ENCODE assay signal across 8 cellular contexts in the genomic region with DNA sequence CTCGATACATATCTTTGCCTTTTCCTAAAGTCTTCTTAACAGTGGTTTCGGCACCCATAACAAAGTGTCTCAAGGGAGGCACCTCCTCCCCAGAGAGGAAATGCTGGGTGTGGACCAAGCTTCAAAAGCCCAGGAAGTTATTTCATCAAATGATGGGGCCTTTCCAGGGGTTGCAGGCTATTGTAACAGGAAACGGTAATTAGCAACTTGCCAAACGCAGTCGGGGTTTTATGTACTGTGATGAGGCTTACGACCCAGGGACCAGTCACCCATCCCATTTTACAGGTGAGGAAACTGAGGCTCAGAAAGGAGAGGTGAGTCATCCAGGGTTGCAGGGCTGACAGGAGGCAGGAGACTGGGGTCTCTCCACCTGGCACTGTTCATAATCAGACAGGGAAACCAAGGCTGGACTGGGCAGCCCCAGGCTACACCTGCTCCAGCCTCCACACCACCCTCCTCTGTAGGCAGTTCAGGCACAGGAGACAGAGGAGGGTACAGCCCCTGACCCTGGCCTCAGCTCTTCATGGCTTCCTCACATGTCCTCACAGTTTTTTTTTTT. TPM values are rescaled to one million over a fixed set of nuclear protein-coding genes. Genes with fewer than 3 reads are reported as not detected.
DNase-seq lines count a peak whose midpoint lies in the region; ATAC-seq and TF ChIP-seq lines count a peak whose summit lies in the region.

No MANE protein-coding gene starts in this region.

- no peak for TF ChIP-seq CTCF in CD14-positive monocyte (IDR thresholded peaks at IDR 0.05)

- intact Hi-C loops in CD14-positive monocyte (cut with micrococcal nuclease): loop anchor here in 1 of 2 donors (5.0 kb wide), 1 partner anchor 59 kb away; no protein-coding TSS in a partner anchor

- peaks cover 57 to 84% of the 10 kb centered on the region in 2 donors for H3K36me3 Mint-ChIP-seq in CD14-positive monocyte
- peaks cover 6 to 15% of the 10 kb centered on the region in 2 donors for H3K36me3 Mint-ChIP-seq in naive B cell

- H3K4me1 Mint-ChIP-seq in CD14-positive monocyte: peaks cover 95% of the 10 kb centered on the region
- H3K4me1 Mint-ChIP-seq in naive B cell: peaks cover 43 to 53% (median 48%) of the 10 kb centered on the region in 3 donors

- POLR2A ChIA-PET in HEK293T (lab: Yijun Ruan, JAX): no interaction called here

- peak overlapping the region; percentile 59 to 61 for H3K4me3 Mint-ChIP-seq in CD14-positive monocyte
- peak overlapping the region; percentile 48 to 92 (median 84) for H3K4me3 Mint-ChIP-seq in naive B cell

- H3K27ac Mint-ChIP-seq in CD14-positive monocyte (peak overlapping the region; percentile 84 to 97 (median 95)), naive B cell (peak overlapping the region; percentile 90 to 98 (median 92))

- H3K27me3 Mint-ChIP-seq in CD14-positive monocyte (ENCODE audit: low read depth in 3 of 3): no peaks in the 10 kb centered on the region
- no peaks in the 10 kb centered on the region for H3K27me3 Mint-ChIP-seq in naive B cell

- CTCF ChIA-PET in HEK293T (lab: Yijun Ruan, JAX): interaction anchor here (1.4 kb wide), 1 partner anchor 9 kb away, joined by 4 read pairs; no protein-coding TSS in a partner anchor

- ATAC-seq in naive B cell (ENCODE audit: low read depth in 2 of 2) (peak; percentile 91 to 93), GM21528 (IDR thresholded peaks at IDR 0.05; ENCODE audit: low FRiP score, unreplicated experiment) (no peak), GM21825 (IDR thresholded peaks at IDR 0.05; ENCODE audit: unreplicated experiment) (no peak)

- DNase-seq in CD14-positive monocyte (ENCODE audit: low spot score) (peak; percentile 69), Kasumi-1 (lab: John Stamatoyannopoulos, UW) (peak; percentile 89 to 90), naive B cell (peak; percentile 71), HEK293T (ENCODE audit: extremely low spot score) (no peak), putamen (ENCODE audit: low spot score) (no peak)
- peak; percentile 73 for DNase-seq in activated CD8-positive, alpha-beta memory T cell treated with anti-CD3 and anti-CD28 coated beads for 24 hours

- H3K9me3 Mint-ChIP-seq in CD14-positive monocyte: peaks cover 0 to 3% (median 0%) of the 10 kb centered on the region in 7 donors
- no peaks in the 10 kb centered on the region for H3K9me3 Mint-ChIP-seq in naive B cell

TF ChIP-seq in HEK293T, 16 proteins besides CTCF, POLR2A, EP300 and RAD21:
- TF ChIP-seq BHLHE40 (IDR thresholded peaks at IDR 0.05; ENCODE audit: borderline replicate concordance): no peak
- TF ChIP-seq FOXM1 (IDR thresholded peaks at IDR 0.05; ENCODE audit: borderline replicate concordance): no peak
- no peak for TF ChIP-seq CTBP1 (IDR thresholded peaks at IDR 0.05; ENCODE audit: borderline replicate concordance)
- no peak for TF ChIP-seq FOXA1 (IDR thresholded peaks at IDR 0.05)
- TF ChIP-seq, protein P1, sequence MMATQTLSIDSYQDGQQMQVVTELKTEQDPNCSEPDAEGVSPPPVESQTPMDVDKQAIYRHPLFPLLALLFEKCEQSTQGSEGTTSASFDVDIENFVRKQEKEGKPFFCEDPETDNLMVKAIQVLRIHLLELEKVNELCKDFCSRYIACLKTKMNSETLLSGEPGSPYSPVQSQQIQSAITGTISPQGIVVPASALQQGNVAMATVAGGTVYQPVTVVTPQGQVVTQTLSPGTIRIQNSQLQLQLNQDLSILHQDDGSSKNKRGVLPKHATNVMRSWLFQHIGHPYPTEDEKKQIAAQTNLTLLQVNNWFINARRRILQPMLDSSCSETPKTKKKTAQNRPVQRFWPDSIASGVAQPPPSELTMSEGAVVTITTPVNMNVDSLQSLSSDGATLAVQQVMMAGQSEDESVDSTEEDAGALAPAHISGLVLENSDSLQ (IDR thresholded peaks at IDR 0.05): no peak
- no peak for TF ChIP-seq L3MBTL2 (conservative IDR thresholded peaks at IDR 0.05)
- no peak for TF ChIP-seq ZNF384 (IDR thresholded peaks at IDR 0.05)
- no peak for TF ChIP-seq NFRKB (IDR thresholded peaks at IDR 0.05)
- no peak for TF ChIP-seq ELF4 (IDR thresholded peaks at IDR 0.05)
- TF ChIP-seq SP1 (IDR thresholded peaks at IDR 0.05): no peak
- no peak for TF ChIP-seq SUZ12 (IDR thresholded peaks at IDR 0.05)
- TF ChIP-seq HDGF (IDR thresholded peaks at IDR 0.05; ENCODE audit: borderline replicate concordance): no peak
- TF ChIP-seq ARNT (IDR thresholded peaks at IDR 0.05): no peak
- no peak for TF ChIP-seq FOXK2 (IDR thresholded peaks at IDR 0.05)
- no peak for TF ChIP-seq TARDBP (IDR thresholded peaks at IDR 0.05)
- no peak for TF ChIP-seq LEF1 (IDR thresholded peaks at IDR 0.05; ENCODE audit: borderline replicate concordance)

RNA-seq across cellular contexts. Expression of gene SUSD3, which starts 30.0 kb away (rescaled TPM):
- 10 to 100 TPM; 10.5 to 15.7 TPM for polyA plus RNA-seq in CD14-positive monocyte
- polyA plus RNA-seq in naive B cell (ENCODE audit: low read depth in 6 of 6): 10 to 100 TPM; 35.3 to 70.1 (median 52.5) TPM

Comparison
In these comparisons a context has a peak if more than half of its experiments do, and no peak if none do; other contexts are left out.
1. DNase-seq: peak in CD14-positive monocyte (single experiment), Kasumi-1 (2 of 2), activated CD8-positive, alpha-beta memory T cell treated with anti-CD3 and anti-CD28 coated beads for 24 hours (single experiment) and naive B cell (single experiment); none in HEK293T (single experiment) and putamen (single experiment).
2. ATAC-seq: peak in naive B cell (2 of 2); none in GM21528 (single experiment) and GM21825 (single experiment).